Comparison of ENCODE assay signal across 17 cellular contexts in genomic region chr7:6497637-6497905, GRCh38. TPM values are rescaled to one million over a fixed set of nuclear protein-coding genes. Genes with fewer than 3 reads are reported as not detected.
DNase-seq lines count a peak whose midpoint lies in the region; ATAC-seq and TF ChIP-seq lines count a peak whose summit lies in the region.
"Had no signal": no experiment of that assay in that cellular context is flagged by ENCODE, and none has a peak within 500 bp of the region (broad histone marks: within the 10 kb centered on the region; RNA-seq: fewer than 3 reads in every experiment).

No MANE protein-coding gene starts in this region.

- no peaks in the 10 kb centered on the region for H3K4me1 Mint-ChIP-seq in stimulated activated naive CD8-positive, alpha-beta T cell treated with anti-CD3 and anti-CD28 coated beads, Interleukin-15, amount 100 ng/mL, for 72 hours
- H3K4me1 Mint-ChIP-seq in neural progenitor cell = no peaks in the 10 kb centered on the region
- H3K4me1 Mint-ChIP-seq: B cell had no signal

- no peak overlapping the region for H3K27ac Mint-ChIP-seq in stimulated activated naive CD8-positive, alpha-beta T cell treated with anti-CD3 and anti-CD28 coated beads, Interleukin-15, amount 100 ng/mL, for 72 hours
- H3K27ac Mint-ChIP-seq in neural progenitor cell = no peak overlapping the region
- H3K27ac Mint-ChIP-seq: B cell; CD8-positive, alpha-beta T cell had no signal

- TF ChIP-seq POLR2A in body of pancreas (IDR thresholded peaks at IDR 0.05) = no peak

- no peaks in the 10 kb centered on the region for H3K36me3 Mint-ChIP-seq in neural progenitor cell
- H3K36me3 Mint-ChIP-seq: CD8-positive, alpha-beta T cell had no signal

- H3K4me2 ChIP-seq in neural progenitor cell = no peak overlapping the region
- H3K4me2 ChIP-seq: BLaER1 treated with 17β-estradiol and CSF1 and Interleukin-3, amounts not matched to agents 10 nM and 100 nM had no signal

- no peak overlapping the region for H3K4me3 Mint-ChIP-seq in stimulated activated naive CD8-positive, alpha-beta T cell treated with anti-CD3 and anti-CD28 coated beads, Interleukin-15, amount 100 ng/mL, for 72 hours
- H3K4me3 Mint-ChIP-seq in neural progenitor cell = no peak overlapping the region
- H3K4me3 Mint-ChIP-seq: B cell; CD8-positive, alpha-beta T cell; H9 had no signal

- H3K27me3 Mint-ChIP-seq in stimulated activated naive CD8-positive, alpha-beta T cell treated with anti-CD3 and anti-CD28 coated beads, Interleukin-15, amount 100 ng/mL, for 72 hours = peaks cover 2% of the 10 kb centered on the region
- peaks cover 4% of the 10 kb centered on the region for H3K27me3 Mint-ChIP-seq in neural progenitor cell (ENCODE audit: insufficient read depth, low read depth)
- H3K27me3 Mint-ChIP-seq: B cell had no signal

- no peaks in the 10 kb centered on the region for H3K9me3 Mint-ChIP-seq in stimulated activated naive CD8-positive, alpha-beta T cell treated with anti-CD3 and anti-CD28 coated beads, Interleukin-15, amount 100 ng/mL, for 72 hours
- H3K9me3 Mint-ChIP-seq in neural progenitor cell = no peaks in the 10 kb centered on the region
- H3K9me3 Mint-ChIP-seq: CD8-positive, alpha-beta T cell; H9 had no signal

- H3F3A ChIP-seq in neural progenitor cell (ENCODE audit: low read depth) = no peaks in the 10 kb centered on the region

- DNase-seq in stimulated activated naive CD8-positive, alpha-beta T cell treated with anti-CD3 and anti-CD28 coated beads, Interleukin-15, amount 100 ng/mL, for 72 hours = no peak
- DNase-seq in stimulated activated naive CD8-positive, alpha-beta T cell treated with anti-CD3 and anti-CD28 coated beads, Interleukin-15, Interleukin-2, amounts not matched to agents 100 U/mL and 50 U/mL, for 24 hours = no peak
- DNase-seq in neural progenitor cell (ENCODE audit: low spot score) (no peak), body of pancreas (no peak), left colon (no peak), RKO (ENCODE audit: low spot score) (no peak)
- DNase-seq: Calu3; CD8-positive, alpha-beta T cell; DMS79 treated with DMSO at 0.1 percent for 48 hours; GF-D8; GOT3; H9 had no signal

- peak; percentile 18 for ATAC-seq in stimulated activated naive CD8-positive, alpha-beta T cell treated with anti-CD3 and anti-CD28 coated beads, Interleukin-15, amount 100 ng/mL, for 72 hours
- ATAC-seq in stimulated activated naive CD8-positive, alpha-beta T cell treated with anti-CD3 and anti-CD28 coated beads, Interleukin-15, Interleukin-2, amounts not matched to agents 100 U/mL and 50 U/mL, for 24 hours = no peak
- peak; percentile 17 for ATAC-seq in esophagus mucosa
- ATAC-seq in body of pancreas = no peak
- ATAC-seq in left colon = no peak
- ATAC-seq: CD8-positive, alpha-beta T cell; GM12878 had no signal

- intact Hi-C loops in body of pancreas (cut with DNase I) = no loop called here
- intact Hi-C loops in left colon (cut with DNase I, micrococcal nuclease) = no loop called here

- H3K36me3 ChIP-seq in neural progenitor cell (no peaks in the 10 kb centered on the region), body of pancreas (replicated peaks in 1 of 2; ENCODE audit: insufficient read depth in 1 of 2, low read depth in 2 of 2) (no peaks in the 10 kb centered on the region)

- no peak overlapping the region for H3K4me3 ChIP-seq in neural progenitor cell
- H3K4me3 ChIP-seq in body of pancreas = no peak overlapping the region
- H3K4me3 ChIP-seq: BLaER1 treated with 17β-estradiol and CSF1 and Interleukin-3, amounts not matched to agents 10 nM and 100 nM; GM12878 had no signal

- H3K27me3 ChIP-seq in neural progenitor cell (peaks cover 10% of the 10 kb centered on the region), body of pancreas (no peaks in the 10 kb centered on the region)
- H3K27me3 ChIP-seq: BLaER1 treated with 17β-estradiol and CSF1 and Interleukin-3, amounts not matched to agents 10 nM and 100 nM had no signal

- H3K9ac ChIP-seq in neural progenitor cell = peak overlapping the region; percentile 27

- TF ChIP-seq CTCF in neural progenitor cell (IDR thresholded peaks at IDR 0.05) = no peak
- TF ChIP-seq CTCF in body of pancreas (IDR thresholded peaks at IDR 0.05) = no peak

- no peak overlapping the region for H3K27ac ChIP-seq in neural progenitor cell
- H3K27ac ChIP-seq in body of pancreas = no peak overlapping the region
- H3K27ac ChIP-seq: BLaER1 treated with 17β-estradiol and CSF1 and Interleukin-3, amounts not matched to agents 10 nM and 100 nM had no signal

- H3K4me1 ChIP-seq in neural progenitor cell (no peaks in the 10 kb centered on the region), body of pancreas (peaks cover 1% of the 10 kb centered on the region)

- no peak overlapping the region for H2AFZ ChIP-seq in neural progenitor cell (replicated peaks)

- H3K9me3 ChIP-seq in neural progenitor cell (ENCODE audit: low read depth) (no peaks in the 10 kb centered on the region), body of pancreas (no peaks in the 10 kb centered on the region)
- H3K9me3 ChIP-seq: BLaER1 treated with 17β-estradiol and CSF1 and Interleukin-3, amounts not matched to agents 10 nM and 100 nM had no signal

- 84% methylated on average over 7 of the region's 14 CpGs; no CpG with 5 or more reads in 1 of the 2 donors for WGBS in body of pancreas, 2 donors

- no peaks in the 10 kb centered on the region for H4K20me1 ChIP-seq in neural progenitor cell (ENCODE audit: low read depth)

- no peaks in the 10 kb centered on the region for H3K79me2 ChIP-seq in neural progenitor cell (ENCODE audit: low read depth)

RNA-seq across cellular contexts. Expression of gene KDELR2, which starts 13.6 kb away (rescaled TPM):
- total RNA-seq in esophagus mucosa (74.5 TPM), neural progenitor cell (ENCODE audit: low replicate concordance) (73.4 and 87.6 TPM in 2 replicates), body of pancreas (10 to 100 TPM; 61.2 to 76.1 TPM), left colon (100 to 1,000 TPM; 199 to 237 TPM)

RNA-seq across cellular contexts. Expression of gene DAGLB, which starts 49.8 kb away (rescaled TPM):
- total RNA-seq in esophagus mucosa = 11.2 TPM
- 28.0 and 36.1 TPM in 2 replicates for total RNA-seq in neural progenitor cell (ENCODE audit: low replicate concordance)
- total RNA-seq in body of pancreas = 10 to 100 TPM in 1 of 2 donors, 1 to 10 TPM in 1; 7.8 to 34.6 TPM
- 10 to 100 TPM; 20.1 to 26.8 TPM for total RNA-seq in left colon

RNA-seq across cellular contexts. Expression of gene GRID2IP, which starts 53.7 kb away (rescaled TPM):
- 0.12 TPM for total RNA-seq in esophagus mucosa
- total RNA-seq in neural progenitor cell (ENCODE audit: low replicate concordance) = 0.31 TPM in 1 of 2 replicates, not detected in the other
- total RNA-seq in body of pancreas = 1 to 10 TPM; 1.0 to 1.6 TPM
- under 1 TPM; 0.67 to 0.75 TPM for total RNA-seq in left colon
- total RNA-seq: GM12878, HT-29 had no signal

Comparison
In these comparisons a context has a peak if more than half of its experiments do, and no peak if none do; other contexts are left out.
1. ATAC-seq: peak in stimulated activated naive CD8-positive, alpha-beta T cell treated with anti-CD3 and anti-CD28 coated beads, Interleukin-15, amount 100 ng/mL, for 72 hours (single experiment) and esophagus mucosa (single experiment); none in stimulated activated naive CD8-positive, alpha-beta T cell treated with anti-CD3 and anti-CD28 coated beads, Interleukin-15, Interleukin-2, amounts not matched to agents 100 U/mL and 50 U/mL, for 24 hours (single experiment), body of pancreas (single experiment) and left colon (single experiment).